Comparison of ENCODE assay signal across 8 cellular contexts in the genomic region with DNA sequence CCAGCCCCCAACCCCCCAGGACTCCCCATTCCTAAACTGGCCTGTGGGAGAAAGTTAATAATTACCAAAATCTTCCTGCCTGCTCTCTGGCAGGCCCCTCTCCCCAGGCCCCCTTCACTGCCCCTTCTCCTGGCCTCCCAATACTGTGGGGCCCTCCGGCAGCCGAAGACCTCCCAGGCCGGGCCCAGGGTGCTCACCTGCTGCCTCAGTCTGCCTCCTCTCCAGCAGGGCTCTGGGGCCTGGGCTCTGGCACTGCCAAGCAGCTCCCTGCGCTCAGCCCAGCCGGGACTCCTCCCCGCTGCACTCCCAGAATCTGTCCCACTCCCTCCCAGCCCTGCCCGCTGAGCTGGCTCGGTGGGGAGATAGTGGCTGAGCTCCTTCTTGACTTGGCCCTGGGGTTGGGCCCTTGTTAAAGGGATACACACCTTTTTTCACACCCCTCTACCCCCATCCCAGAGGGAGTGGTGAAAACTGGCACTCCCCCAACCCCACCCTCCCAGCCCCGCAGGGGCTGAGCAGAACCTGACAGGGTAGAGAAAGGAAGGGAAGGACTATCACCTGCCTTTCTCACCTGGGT. TPM values are rescaled to one million over a fixed set of nuclear protein-coding genes. Genes with fewer than 3 reads are reported as not detected.
A peak's percentile ranks its signal among the peaks of the same experiment; 100 is the strongest.
DNase-seq lines count a peak whose midpoint lies in the region; ATAC-seq and TF ChIP-seq lines count a peak whose summit lies in the region.

A gene with protein sequence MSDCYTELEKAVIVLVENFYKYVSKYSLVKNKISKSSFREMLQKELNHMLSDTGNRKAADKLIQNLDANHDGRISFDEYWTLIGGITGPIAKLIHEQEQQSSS (minus strand): TSS at position 383 of the 577 bp plus-strand sequence. CDS start 4,986 bp downstream, outside the sequence.

- DNase-seq in AG20443 (ENCODE audit: low spot score): peak; percentile 94
- DNase-seq in SK-MEL-5 (ENCODE audit: low read depth, low spot score): no peak
- DNase-seq in fibroblast of the aortic adventitia (ENCODE audit: low read depth): peak; percentile 67
- no peak for DNase-seq in neural progenitor cell (ENCODE audit: low spot score)
- DNase-seq in T-helper 9 cell: no peak
- no peak for DNase-seq in NCI-H526 treated with DMSO at 0.1 percent for 48 hours (lab: John Stamatoyannopoulos, UW)
- no peak for DNase-seq in pons (ENCODE audit: low spot score)

- H3K27me3 ChIP-seq in neural progenitor cell: no peaks in the 10 kb centered on the region

- peak within 1 kb of the TSS; percentile 33 for H3K27ac Mint-ChIP-seq in neural progenitor cell

- H3K4me1 ChIP-seq in neural progenitor cell: peaks cover 31% of the 10 kb centered on the region

- no peaks in the 10 kb centered on the region for H3K79me2 ChIP-seq in neural progenitor cell (ENCODE audit: low read depth)

- in situ Hi-C loops in SK-MEL-5 (cut with HindIII; ENCODE audit: low pct_unique_long_range_greater_than_20kb, low sequenced_read_pairs): no loop called here

- no peaks in the 10 kb centered on the region for H3K36me3 ChIP-seq in neural progenitor cell

- H3F3A ChIP-seq in neural progenitor cell (ENCODE audit: low read depth): no peaks in the 10 kb centered on the region

- no peaks in the 10 kb centered on the region for H3K9me3 ChIP-seq in neural progenitor cell (ENCODE audit: low read depth)

- no peaks in the 10 kb centered on the region for H3K9me3 Mint-ChIP-seq in neural progenitor cell

- no peak within 1 kb of the TSS for H3K4me3 Mint-ChIP-seq in neural progenitor cell

- H3K4me3 ChIP-seq in fibroblast of the aortic adventitia (ENCODE audit: low read depth, low read length) (peak within 1 kb of the TSS; percentile 85), neural progenitor cell (peak within 1 kb of the TSS; percentile 27)

- H4K20me1 ChIP-seq in neural progenitor cell (ENCODE audit: low read depth): no peaks in the 10 kb centered on the region

- H3K9ac ChIP-seq in neural progenitor cell: no peak within 1 kb of the TSS

- H3K27ac ChIP-seq in neural progenitor cell: no peak within 1 kb of the TSS

- H2AFZ ChIP-seq in neural progenitor cell (replicated peaks): peak within 1 kb of the TSS; percentile 85

- no peak for ATAC-seq in GM19467 (IDR thresholded peaks at IDR 0.05; ENCODE audit: unreplicated experiment)

- peak within 1 kb of the TSS; percentile 67 for H3K4me2 ChIP-seq in neural progenitor cell

- TF ChIP-seq CTCF in fibroblast of the aortic adventitia (IDR thresholded peaks at IDR 0.05; ENCODE audit: insufficient read depth, low read length): no peak
- no peak for TF ChIP-seq CTCF in neural progenitor cell (IDR thresholded peaks at IDR 0.05)

- H3K4me1 Mint-ChIP-seq in neural progenitor cell: peaks cover 24% of the 10 kb centered on the region

- no peaks in the 10 kb centered on the region for H3K36me3 Mint-ChIP-seq in neural progenitor cell

- H3K27me3 Mint-ChIP-seq in neural progenitor cell (ENCODE audit: insufficient read depth, low read depth): peaks cover 10% of the 10 kb centered on the region

RNA-seq across cellular contexts. Expression of the gene that starts here (rescaled TPM):
- total RNA-seq in SK-MEL-5 (2014; rRNA removed; shearing (Covaris generic)): 36.5 and 37.8 TPM in 2 replicates
- polyA plus RNA-seq in SK-MEL-5 (2015; cell fraction: cytosol; rRNA removed): 47.7 and 58.8 TPM in 2 replicates
- polyA plus RNA-seq in SK-MEL-5 (2015; cell fraction: nucleus; rRNA removed): 7.1 and 17.4 TPM in 2 replicates
- 159 and 406 TPM in 2 replicates for total RNA-seq in fibroblast of the aortic adventitia (ENCODE audit: low replicate concordance)
- total RNA-seq in neural progenitor cell (ENCODE audit: low replicate concordance): 12.4 and 13.1 TPM in 2 replicates

Comparison
In these comparisons a context has a peak if more than half of its experiments do, and no peak if none do; other contexts are left out.
1. DNase-seq: peak in AG20443 (single experiment) and fibroblast of the aortic adventitia (single experiment); none in SK-MEL-5 (single experiment), neural progenitor cell (single experiment), T-helper 9 cell (single experiment), NCI-H526 treated with DMSO at 0.1 percent for 48 hours (single experiment) and pons (single experiment).